Comparison of ENCODE assay signal across 1 cellular context in genomic region chr20:37095609-37096414, GRCh38.
TF ChIP-seq lines count a peak whose summit lies in the region.

Gene RBL1, minus strand, starts transcription at chr20:37095997. Its CDS starts 69 bp downstream, at chr20:37095928.

TF ChIP-seq in HEK293, 187 proteins besides CTCF, POLR2A, EP300 and RAD21 (continued from another document and continues in another):
- TF ChIP-seq ZFP41 (tag by site-specific recombination; IDR thresholded peaks at IDR 0.05; ENCODE audit: borderline replicate concordance), result no peak
- TF ChIP-seq ZNF24 (tag by site-specific recombination; IDR thresholded peaks at IDR 0.05), result peak; percentile 97
- no peak for TF ChIP-seq ZNF704 (tag by site-specific recombination; IDR thresholded peaks at IDR 0.05)
- TF ChIP-seq ZNF518A (tag by site-specific recombination; conservative IDR thresholded peaks at IDR 0.05; ENCODE audit: low read depth), result peak; percentile 82
- no peak for TF ChIP-seq ZNF777 (tag by site-specific recombination; IDR thresholded peaks at IDR 0.05; ENCODE audit: borderline replicate concordance)
- peak; percentile 99 for TF ChIP-seq ZXDB (tag by site-specific recombination; IDR thresholded peaks at IDR 0.05)
- TF ChIP-seq ZNF202 (tag by site-specific recombination; IDR thresholded peaks at IDR 0.05; ENCODE audit: borderline replicate concordance), result no peak
- TF ChIP-seq OVOL3 (tag by site-specific recombination; IDR thresholded peaks at IDR 0.05), result peak; percentile 74
- peak; percentile 70; the same call in 1 of the 2 replicates for TF ChIP-seq BCL11A (tag by site-specific recombination; IDR thresholded peaks at IDR 0.05; ENCODE audit: low read depth)
- peak; percentile 95 for TF ChIP-seq SCRT2 (tag by site-specific recombination; IDR thresholded peaks at IDR 0.05)
- TF ChIP-seq ZBTB26 (tag by site-specific recombination; optimal IDR thresholded peaks at IDR 0.05), result peak; percentile 96
- no peak; the same call in 1 of the 2 replicates for TF ChIP-seq ZNF449 (tag by site-specific recombination; IDR thresholded peaks at IDR 0.05)
- TF ChIP-seq ZBTB48 (tag by site-specific recombination; IDR thresholded peaks at IDR 0.05), result peak; percentile 88
- TF ChIP-seq ZNF629 (tag by site-specific recombination; IDR thresholded peaks at IDR 0.05), result peak; percentile 94
- no peak for TF ChIP-seq AEBP2 (tag by site-specific recombination; IDR thresholded peaks at IDR 0.05; ENCODE audit: borderline replicate concordance)
- 0 out of 2 replicates have a peak, but pooled peaks have one; percentile 30 for TF ChIP-seq BCL11B (tag by site-specific recombination; IDR thresholded peaks at IDR 0.05; ENCODE audit: low read depth)
- TF ChIP-seq ZNF692 (tag by site-specific recombination; IDR thresholded peaks at IDR 0.05), result peak; percentile 95
- no peak for TF ChIP-seq ZBTB49 (tag by site-specific recombination; IDR thresholded peaks at IDR 0.05; ENCODE audit: low read depth)
- peak; percentile 26; the same call in 1 of the 2 replicates for TF ChIP-seq ZNF19 (tag by site-specific recombination; IDR thresholded peaks at IDR 0.05; ENCODE audit: low read depth)
- no peak for TF ChIP-seq RBAK (tag by site-specific recombination; IDR thresholded peaks at IDR 0.05)
- no peak for TF ChIP-seq ZNF155 (tag by site-specific recombination; IDR thresholded peaks at IDR 0.05)
- TF ChIP-seq GLI2 (tag by site-specific recombination; IDR thresholded peaks at IDR 0.05; ENCODE audit: borderline replicate concordance, low read depth), result no peak
- TF ChIP-seq SP7 (tag by site-specific recombination; IDR thresholded peaks at IDR 0.05), result peak; percentile 98
- TF ChIP-seq ZNF555 (tag by site-specific recombination; conservative IDR thresholded peaks at IDR 0.05), result no peak
- peak; percentile 35; the same call in 1 of the 2 replicates for TF ChIP-seq FEZF1 (tag by site-specific recombination; IDR thresholded peaks at IDR 0.05)
- TF ChIP-seq ZBTB21 (tag by site-specific recombination; IDR thresholded peaks at IDR 0.05), result peak; percentile 84
- TF ChIP-seq ZNF311 (tag by site-specific recombination; IDR thresholded peaks at IDR 0.05; ENCODE audit: borderline replicate concordance), result no peak
- no peak for TF ChIP-seq ZNF266 (tag by site-specific recombination; IDR thresholded peaks at IDR 0.05; ENCODE audit: low read depth)
- TF ChIP-seq MZF1 (tag by site-specific recombination; IDR thresholded peaks at IDR 0.05; ENCODE audit: borderline replicate concordance), result peak; percentile 81; the same call in 1 of the 2 replicates
- TF ChIP-seq PRDM4 (tag by site-specific recombination; IDR thresholded peaks at IDR 0.05), result peak; percentile 86
- TF ChIP-seq ZNF600 (tag by site-specific recombination; IDR thresholded peaks at IDR 0.05), result 0 out of 2 replicates have a peak, but pooled peaks have one; percentile 27
- no peak for TF ChIP-seq ZNF560 (tag by site-specific recombination; IDR thresholded peaks at IDR 0.05; ENCODE audit: borderline replicate concordance)
- peak; percentile 48; the same call in 1 of the 2 replicates for TF ChIP-seq ZNF677 (tag by site-specific recombination; IDR thresholded peaks at IDR 0.05)
- TF ChIP-seq ZNF398 (tag by site-specific recombination; IDR thresholded peaks at IDR 0.05), result 0 out of 2 replicates have a peak, but pooled peaks have one; percentile 51
- TF ChIP-seq KLF9 (tag by site-specific recombination; IDR thresholded peaks at IDR 0.05; ENCODE audit: low read depth), result peak; percentile 95
- peak; percentile 88 for TF ChIP-seq ZNF785 (tag by site-specific recombination; IDR thresholded peaks at IDR 0.05)
- TF ChIP-seq ZNF274 (IDR thresholded peaks at IDR 0.05; ENCODE audit: low read length), result no peak
- TF ChIP-seq ZNF274 (tag by site-specific recombination; IDR thresholded peaks at IDR 0.05; ENCODE audit: borderline replicate concordance), result no peak
- TF ChIP-seq ZNF639 (tag by site-specific recombination; IDR thresholded peaks at IDR 0.05), result peak; percentile 100
